Comparison of ENCODE assay signal across 15 cellular contexts in the genomic region with DNA sequence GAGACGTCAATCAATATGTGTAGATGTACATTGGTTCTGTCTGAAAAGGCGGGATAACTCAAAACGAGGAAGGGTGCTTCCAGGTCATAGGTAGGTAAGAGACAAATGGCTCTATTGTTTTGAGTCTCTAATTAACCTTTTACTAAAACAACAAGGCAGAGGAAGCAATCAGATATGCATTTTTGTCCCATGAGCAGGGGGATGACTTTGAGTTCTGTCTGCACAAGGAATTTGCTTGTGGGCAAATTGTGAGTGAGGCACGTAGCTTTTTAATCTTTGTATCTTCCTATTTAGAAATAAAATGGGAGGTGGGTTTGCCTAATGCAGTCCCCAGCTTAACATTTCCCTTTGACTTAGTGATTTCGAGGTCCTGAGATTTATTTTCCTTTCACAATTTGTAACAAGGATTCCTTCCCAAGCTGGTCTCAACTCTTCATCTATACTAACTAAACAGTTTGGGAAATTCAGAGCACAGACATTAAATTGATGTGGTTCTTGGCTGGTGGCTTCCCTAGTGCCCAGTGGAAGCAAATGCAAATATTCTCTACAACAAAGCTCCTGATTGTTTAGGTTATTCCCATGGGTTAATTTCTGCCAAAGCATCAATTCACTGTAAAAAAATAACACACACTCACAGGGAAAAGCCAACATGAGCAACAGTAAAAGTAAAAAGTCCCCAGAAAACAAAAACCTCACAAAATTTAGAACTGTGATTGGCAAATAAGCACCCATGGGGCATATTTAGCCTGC.
"Had no signal": no experiment of that assay in that cellular context is flagged by ENCODE, and none has a peak within 500 bp of the region (broad histone marks: within the 10 kb centered on the region; RNA-seq: fewer than 3 reads in every experiment).

No MANE protein-coding gene starts in this region.

- H3K9me3 ChIP-seq: colonic mucosa, lower lobe of right lung, prostate gland had no signal

- H3K27me3 Mint-ChIP-seq: activated T-cell treated with anti-CD3 and anti-CD28 coated beads, Interleukin-2, amount 50 U/mL, for 24 hours had no signal

- H3K27ac ChIP-seq: colonic mucosa, lower lobe of right lung, prostate gland, transverse colon had no signal

- ATAC-seq: activated naive CD4-positive, alpha-beta T cell treated with anti-CD3 and anti-CD28 coated beads, Interleukin-2, amount 50 U/mL, for 72 hours; left cardiac atrium; lower lobe of right lung; natural killer cell; sciatic nerve had no signal

- H3K27me3 ChIP-seq: colonic mucosa, transverse colon had no signal

- H3K4me3 ChIP-seq: colonic mucosa, lower lobe of right lung, prostate gland, transverse colon had no signal

- DNase-seq: activated effector memory CD4-positive, alpha-beta T cell treated with Interleukin-2 at 50 U/mL for 16 hours; activated T-cell treated with anti-CD3 and anti-CD28 coated beads, Interleukin-2, amount 50 U/mL, for 24 hours; colonic mucosa; effector CD8-positive, alpha-beta T cell; hippocampal formation; left cardiac atrium; lower lobe of right lung; natural killer cell; stimulated activated CD4-positive, alpha-beta T cell treated with anti-CD3 and anti-CD28 coated beads, Interleukin-12 subunit alpha, Interleukin-12 subunit beta, amount 100 ng/mL, for 4 hours; stimulated activated naive CD4-positive, alpha-beta T cell; substantia nigra; transverse colon had no signal

- H3K4me1 Mint-ChIP-seq: natural killer cell had no signal

- H3K27ac Mint-ChIP-seq: activated naive CD4-positive, alpha-beta T cell treated with anti-CD3 and anti-CD28 coated beads, Interleukin-2, amount 50 U/mL, for 72 hours; activated T-cell treated with anti-CD3 and anti-CD28 coated beads, Interleukin-2, amount 50 U/mL, for 24 hours; natural killer cell had no signal

- H3K4me3 Mint-ChIP-seq: activated T-cell treated with anti-CD3 and anti-CD28 coated beads, Interleukin-2, amount 50 U/mL, for 24 hours; natural killer cell had no signal

- H3K4me1 ChIP-seq: colonic mucosa, lower lobe of right lung, prostate gland, transverse colon had no signal

- H3K36me3 ChIP-seq: colonic mucosa, lower lobe of right lung, prostate gland, transverse colon had no signal
